Comparison of ENCODE assay signal across 8 cellular contexts in genomic region chr7:45921699-45922519, GRCh38. TPM values are rescaled to one million over a fixed set of nuclear protein-coding genes. Genes with fewer than 3 reads are reported as not detected.
DNase-seq lines count a peak whose midpoint lies in the region; ATAC-seq and TF ChIP-seq lines count a peak whose summit lies in the region.

No MANE protein-coding gene starts in this region.

- no TSS peak for BruUV-seq in MCF 10A (replicated peaks; lab: Mats Ljungman, UMichigan)

- peak; percentile 42 for DNase-seq in activated naive CD4-positive, alpha-beta T cell treated with anti-CD3 and anti-CD28 coated beads, Interleukin-2, amount 10 ng/mL, durations not matched to agents 7 days and 5 days
- no peak for DNase-seq in activated naive CD4-positive, alpha-beta T cell treated with Interleukin-2 at 50 U/mL for 16 hours
- peak; percentile 3 for DNase-seq in NCI-H446 treated with DMSO at 0.1 percent for 48 hours (lab: John Stamatoyannopoulos, UW)
- peak; percentile 65 for DNase-seq in MCF 10A (ENCODE audit: unreplicated experiment)
- peak; percentile 81 for DNase-seq in iris pigment epithelial cell (ENCODE audit: low read depth)
- DNase-seq in activated gamma-delta T cell treated with Interleukin-2 at 50 U/mL for 16 hours, result no peak

- H3K36me3 Mint-ChIP-seq in activated naive CD4-positive, alpha-beta T cell treated with anti-CD3 and anti-CD28 coated beads, Interleukin-2, amount 10 ng/mL, durations not matched to agents 7 days and 5 days, result no peaks in the 10 kb centered on the region
- no peaks in the 10 kb centered on the region for H3K36me3 Mint-ChIP-seq in MCF 10A (ENCODE audit: insufficient read depth, unreplicated experiment)
- no peaks in the 10 kb centered on the region for H3K36me3 Mint-ChIP-seq in stimulated activated naive CD8-positive, alpha-beta T cell treated with anti-CD3 and anti-CD28 coated beads, Interleukin-15, Interleukin-2, amounts not matched to agents 100 ng/mL and 50 ng/mL, for 24 hours (ENCODE audit: low read depth)

- TF ChIP-seq CTCF in MCF 10A (IDR thresholded peaks at IDR 0.05; ENCODE audit: unreplicated experiment), result peak; percentile 74

- no peak for ATAC-seq in HG03159 (IDR thresholded peaks at IDR 0.05; ENCODE audit: unreplicated experiment)

- H3K27ac Mint-ChIP-seq in activated naive CD4-positive, alpha-beta T cell treated with anti-CD3 and anti-CD28 coated beads, Interleukin-2, amount 10 ng/mL, durations not matched to agents 7 days and 5 days, result peak overlapping the region; percentile 81
- H3K27ac Mint-ChIP-seq in MCF 10A (ENCODE audit: low read depth, unreplicated experiment), result no peak overlapping the region
- no peak overlapping the region for H3K27ac Mint-ChIP-seq in stimulated activated naive CD8-positive, alpha-beta T cell treated with anti-CD3 and anti-CD28 coated beads, Interleukin-15, Interleukin-2, amounts not matched to agents 100 ng/mL and 50 ng/mL, for 24 hours

- intact Hi-C loops in MCF 10A (cut with micrococcal nuclease), result loop anchor here (2.0 to 10.0 kb wide), 7 partner anchors 50 to 1333 kb away; partner anchors contain the start of gene CCDC201

- no peaks in the 10 kb centered on the region for H3K9me3 Mint-ChIP-seq in activated naive CD4-positive, alpha-beta T cell treated with anti-CD3 and anti-CD28 coated beads, Interleukin-2, amount 10 ng/mL, durations not matched to agents 7 days and 5 days
- no peaks in the 10 kb centered on the region for H3K9me3 Mint-ChIP-seq in MCF 10A (ENCODE audit: unreplicated experiment)
- no peaks in the 10 kb centered on the region for H3K9me3 Mint-ChIP-seq in stimulated activated naive CD8-positive, alpha-beta T cell treated with anti-CD3 and anti-CD28 coated beads, Interleukin-15, Interleukin-2, amounts not matched to agents 100 ng/mL and 50 ng/mL, for 24 hours

- peak overlapping the region; percentile 53 for H3K4me3 Mint-ChIP-seq in activated naive CD4-positive, alpha-beta T cell treated with anti-CD3 and anti-CD28 coated beads, Interleukin-2, amount 10 ng/mL, durations not matched to agents 7 days and 5 days
- H3K4me3 Mint-ChIP-seq in MCF 10A (ENCODE audit: unreplicated experiment), result peak overlapping the region; percentile 74
- peak overlapping the region; percentile 35 for H3K4me3 Mint-ChIP-seq in stimulated activated naive CD8-positive, alpha-beta T cell treated with anti-CD3 and anti-CD28 coated beads, Interleukin-15, Interleukin-2, amounts not matched to agents 100 ng/mL and 50 ng/mL, for 24 hours

- POLR2A ChIA-PET in MCF 10A (lab: Yijun Ruan, JAX), result interaction anchor here (0.6 to 0.8 kb wide), 2 partner anchors 24 to 1012 kb away, joined by 3 to 4 read pairs; no protein-coding TSS in a partner anchor

- CTCF ChIA-PET in activated naive CD4-positive, alpha-beta T cell treated with anti-CD3 and anti-CD28 coated beads, Interleukin-2, amount 10 ng/mL, durations not matched to agents 7 days and 5 days (lab: Charles Lee), result interaction anchor here (0.7 to 11.2 kb wide), 17 partner anchors 10 to 1344 kb away, joined by 3 to 84 read pairs (median 4); no protein-coding TSS in a partner anchor
- CTCF ChIA-PET in MCF 10A (lab: Yijun Ruan, JAX), result interaction anchor here (0.6 to 11.5 kb wide), 41 partner anchors 9 to 1332 kb away, joined by 3 to 191 read pairs (median 4); no protein-coding TSS in a partner anchor

- peaks cover 47% of the 10 kb centered on the region for H3K4me1 Mint-ChIP-seq in activated naive CD4-positive, alpha-beta T cell treated with anti-CD3 and anti-CD28 coated beads, Interleukin-2, amount 10 ng/mL, durations not matched to agents 7 days and 5 days
- H3K4me1 Mint-ChIP-seq in MCF 10A (ENCODE audit: insufficient read depth, unreplicated experiment), result peaks cover 45% of the 10 kb centered on the region
- H3K4me1 Mint-ChIP-seq in stimulated activated naive CD8-positive, alpha-beta T cell treated with anti-CD3 and anti-CD28 coated beads, Interleukin-15, Interleukin-2, amounts not matched to agents 100 ng/mL and 50 ng/mL, for 24 hours (ENCODE audit: low read depth), result peaks cover 24% of the 10 kb centered on the region

- peaks cover 79% of the 10 kb centered on the region for H3K27me3 Mint-ChIP-seq in activated naive CD4-positive, alpha-beta T cell treated with anti-CD3 and anti-CD28 coated beads, Interleukin-2, amount 10 ng/mL, durations not matched to agents 7 days and 5 days
- no peaks in the 10 kb centered on the region for H3K27me3 Mint-ChIP-seq in MCF 10A (ENCODE audit: insufficient read depth, unreplicated experiment)
- peaks cover 66% of the 10 kb centered on the region for H3K27me3 Mint-ChIP-seq in stimulated activated naive CD8-positive, alpha-beta T cell treated with anti-CD3 and anti-CD28 coated beads, Interleukin-15, Interleukin-2, amounts not matched to agents 100 ng/mL and 50 ng/mL, for 24 hours

RNA-seq across cellular contexts. Expression of gene IGFBP3, which starts 0.8 kb away (rescaled TPM):
- total RNA-seq in MCF 10A (2022), result 42.9 and 164 TPM in 2 replicates

RNA-seq across cellular contexts. Expression of gene IGFBP1, which starts 33.6 kb away (rescaled TPM):
- total RNA-seq in MCF 10A (2022), result not detected in 2 replicates

RNA-seq across cellular contexts. Expression of gene CCDC201, which starts 49.0 kb away (rescaled TPM):
- total RNA-seq in MCF 10A (2022), result not detected in 2 replicates

Comparison
In these comparisons a context has a peak if more than half of its experiments do, and no peak if none do; other contexts are left out.
1. DNase-seq: peak in activated naive CD4-positive, alpha-beta T cell treated with anti-CD3 and anti-CD28 coated beads, Interleukin-2, amount 10 ng/mL, durations not matched to agents 7 days and 5 days (single experiment), NCI-H446 treated with DMSO at 0.1 percent for 48 hours (single experiment), MCF 10A (single experiment) and iris pigment epithelial cell (single experiment); none in activated naive CD4-positive, alpha-beta T cell treated with Interleukin-2 at 50 U/mL for 16 hours (single experiment) and activated gamma-delta T cell treated with Interleukin-2 at 50 U/mL for 16 hours (single experiment).
2. Peak in every context shown above with its lines, with median percentiles within 50 percentile points of each other: H3K4me3 Mint-ChIP-seq.